In the genomic region with DNA sequence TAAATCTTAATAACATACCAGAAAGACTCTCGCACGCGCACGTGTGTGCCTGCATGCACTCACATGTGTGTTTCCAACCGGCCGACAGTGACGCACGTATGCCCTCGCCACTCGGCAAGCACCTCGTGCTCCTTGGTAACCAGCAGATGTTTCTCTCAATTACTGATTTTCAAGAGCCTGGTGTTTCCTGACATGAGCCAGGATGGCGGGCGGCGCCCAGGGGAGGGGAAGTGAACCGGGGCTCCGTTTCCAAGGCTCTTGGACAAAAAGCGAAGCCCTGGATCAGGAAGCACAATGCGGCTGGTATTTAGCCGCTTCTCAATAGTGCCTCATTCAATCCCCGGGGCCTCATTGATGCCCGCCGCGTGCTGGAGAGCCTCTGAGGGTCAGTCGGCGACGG, we compare ENCODE assay signal across 13 cellular contexts. TPM values are rescaled to one million over a fixed set of nuclear protein-coding genes. Genes with fewer than 3 reads are reported as not detected.
DNase-seq lines count a peak whose midpoint lies in the region; ATAC-seq and TF ChIP-seq lines count a peak whose summit lies in the region.
"Had no signal": no experiment of that assay in that cellular context is flagged by ENCODE, and none has a peak within 500 bp of the region (broad histone marks: within the 10 kb centered on the region; RNA-seq: fewer than 3 reads in every experiment).

No MANE protein-coding gene starts in this region.

- POLR2A ChIA-PET in Caco-2 (lab: Charles Lee), result no interaction called here

- DNase-seq in DMS153 treated with DMSO at 0.1 percent for 48 hours (lab: John Stamatoyannopoulos, UW; ENCODE audit: unreplicated experiment) (peak; percentile 68), NCI-H2196 treated with DMSO at 0.1 percent for 48 hours (lab: John Stamatoyannopoulos, UW; ENCODE audit: unreplicated experiment) (peak; percentile 37), fibroblast of the aortic adventitia (ENCODE audit: low read depth) (peak; percentile 17), pons (ENCODE audit: low spot score) (peak; percentile 29), Caco-2 (no peak), GM10266 (ENCODE audit: extremely low spot score) (no peak)
- DNase-seq: DMS53; H7; MM.1S; stimulated activated CD4-positive, alpha-beta T cell treated with anti-CD3 and anti-CD28 coated beads, Interleukin-4, amount 100 ng/mL, for 4 hours; transverse colon had no signal

- no peak for TF ChIP-seq CTCF in fibroblast of the aortic adventitia (IDR thresholded peaks at IDR 0.05; ENCODE audit: insufficient read depth, low read length)
- no peak for TF ChIP-seq CTCF in Caco-2 (IDR thresholded peaks at IDR 0.05; ENCODE audit: insufficient read depth in 1 of 2, low read depth in 1 of 2, low read length in 1 of 2, severe bottlenecking in 1 of 2, unreplicated experiment in 1 of 2)
- no peak for TF ChIP-seq CTCF in GM10266 (IDR thresholded peaks at IDR 0.05; ENCODE audit: control insufficient read depth, insufficient read depth, low read depth, missing control alignments)

- H3K4me3 Mint-ChIP-seq in Caco-2 (ENCODE audit: unreplicated experiment), result no peak overlapping the region

- no peaks in the 10 kb centered on the region for H3K9me3 ChIP-seq in Caco-2
- H3K9me3 ChIP-seq: transverse colon had no signal

- no peaks in the 10 kb centered on the region for H3K36me3 ChIP-seq in Caco-2 (ENCODE audit: control insufficient read depth, insufficient read depth, low read length)
- H3K36me3 ChIP-seq: transverse colon had no signal

- H3K27ac Mint-ChIP-seq in Caco-2 (ENCODE audit: unreplicated experiment), result no peak overlapping the region

- CTCF ChIA-PET in Caco-2 (lab: Charles Lee), result interaction anchor here (1.2 kb wide), 1 partner anchor 18 kb away, joined by 3 read pairs; no protein-coding TSS in a partner anchor

- H3K27me3 Mint-ChIP-seq in Caco-2 (ENCODE audit: insufficient read depth, unreplicated experiment), result no peaks in the 10 kb centered on the region

- no peaks in the 10 kb centered on the region for H3K27me3 ChIP-seq in Caco-2 (replicated peaks; ENCODE audit: control insufficient read depth, insufficient read depth, low read length)
- H3K27me3 ChIP-seq: transverse colon had no signal

- H3K4me1 ChIP-seq in Caco-2, result no peaks in the 10 kb centered on the region

- H3K9me3 Mint-ChIP-seq in Caco-2 (ENCODE audit: unreplicated experiment), result no peaks in the 10 kb centered on the region

- H3K36me3 Mint-ChIP-seq in Caco-2 (ENCODE audit: insufficient read depth, unreplicated experiment), result no peaks in the 10 kb centered on the region

- H3K4me3 ChIP-seq in fibroblast of the aortic adventitia (ENCODE audit: low read depth, low read length) (no peak overlapping the region), Caco-2 (ENCODE audit: low read depth, low read length) (no peak overlapping the region)
- H3K4me3 ChIP-seq: transverse colon had no signal

- no TSS peak for BruUV-seq in Caco-2 (replicated peaks; lab: Mats Ljungman, UMichigan)

- ATAC-seq in GM18519 (IDR thresholded peaks at IDR 0.05; ENCODE audit: low FRiP score, unreplicated experiment), result no peak
- no peak for ATAC-seq in GM21529 (IDR thresholded peaks at IDR 0.05; ENCODE audit: unreplicated experiment)

- no peaks in the 10 kb centered on the region for H3K4me1 Mint-ChIP-seq in Caco-2 (ENCODE audit: low read depth, unreplicated experiment)

- intact Hi-C loops in Caco-2 (cut with micrococcal nuclease; ENCODE audit: unreplicated experiment), result no loop called here

RNA-seq across cellular contexts. Expression of a gene that starts 37.7 kb away (rescaled TPM):
- total RNA-seq in fibroblast of the aortic adventitia (ENCODE audit: low replicate concordance), result 1.4 and 1.6 TPM in 2 replicates
- total RNA-seq in Caco-2 (2022), result 3.3 and 3.7 TPM in 2 replicates

RNA-seq across cellular contexts. Expression of a gene that starts 51.9 kb away (rescaled TPM):
- total RNA-seq in fibroblast of the aortic adventitia (ENCODE audit: low replicate concordance), result not detected in 2 replicates
- not detected in 2 replicates for total RNA-seq in Caco-2 (2022)
- total RNA-seq: H7 had no signal

Comparison
In these comparisons a context has a peak if more than half of its experiments do, and no peak if none do; other contexts are left out.
1. DNase-seq: peak in DMS153 treated with DMSO at 0.1 percent for 48 hours (single experiment), NCI-H2196 treated with DMSO at 0.1 percent for 48 hours (single experiment), fibroblast of the aortic adventitia (single experiment) and pons (single experiment); none in Caco-2 (0 of 2) and GM10266 (single experiment).